21 cellular contexts compared by ENCODE assay signal in the genomic region with DNA sequence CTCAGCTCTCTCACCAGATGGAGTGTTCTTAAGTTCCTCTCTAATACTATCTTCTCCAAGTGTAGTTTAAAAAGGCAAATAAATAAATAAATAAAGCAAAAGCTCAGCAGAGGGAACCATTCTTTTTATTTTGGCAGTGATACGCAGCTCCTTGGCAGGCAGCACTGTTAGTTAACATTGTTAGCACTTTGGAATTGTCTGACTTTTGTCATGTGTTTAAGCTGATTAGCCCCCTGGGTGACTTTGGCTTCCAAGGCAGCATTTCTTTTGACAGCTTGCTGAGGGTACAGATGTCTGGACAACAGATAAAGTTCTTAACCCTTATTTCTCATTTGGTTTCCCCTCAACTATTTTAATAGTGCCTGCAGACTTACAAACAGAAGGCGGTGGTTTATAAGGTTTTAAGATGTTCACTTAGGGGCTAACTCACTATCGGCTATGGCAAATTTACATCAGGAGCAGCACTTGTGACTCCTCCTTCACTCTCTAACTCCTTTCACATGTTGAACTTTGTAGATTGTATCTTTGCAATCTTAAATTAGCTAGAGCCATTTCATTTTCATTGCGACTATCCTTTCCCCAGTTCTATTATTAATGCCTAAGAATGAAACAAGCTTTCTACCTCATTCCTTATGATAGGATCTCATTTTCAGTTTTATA.
DNase-seq lines count a peak whose midpoint lies in the region; ATAC-seq, FAIRE-seq and TF ChIP-seq lines count a peak whose summit lies in the region.
"Had no signal": no experiment of that assay in that cellular context is flagged by ENCODE, and none has a peak within 500 bp of the region (broad histone marks: within the 10 kb centered on the region; RNA-seq: fewer than 3 reads in every experiment).

No MANE protein-coding gene starts in this region.

- H3K4me2 ChIP-seq in neural progenitor cell: peak overlapping the region; percentile 58
- H3K4me2 ChIP-seq: KMS-11 had no signal

- H3K36me3 Mint-ChIP-seq in neural progenitor cell: no peaks in the 10 kb centered on the region
- H3K36me3 Mint-ChIP-seq in Caco-2 (ENCODE audit: insufficient read depth, unreplicated experiment): no peaks in the 10 kb centered on the region

- H3K9ac ChIP-seq in neural progenitor cell: no peak overlapping the region
- H3K9ac ChIP-seq: GM23248, KMS-11 had no signal

- no peaks in the 10 kb centered on the region for H3K9me3 ChIP-seq in heart left ventricle
- no peaks in the 10 kb centered on the region for H3K9me3 ChIP-seq in neural progenitor cell (ENCODE audit: low read depth)
- H3K9me3 ChIP-seq in Caco-2: no peaks in the 10 kb centered on the region
- H3K9me3 ChIP-seq: ascending aorta, Peyer's patch had no signal

- H3K27me3 Mint-ChIP-seq in neural progenitor cell (ENCODE audit: insufficient read depth, low read depth) (peaks cover 2% of the 10 kb centered on the region), Caco-2 (ENCODE audit: insufficient read depth, unreplicated experiment) (no peaks in the 10 kb centered on the region)
- H3K27me3 Mint-ChIP-seq: CD4-positive, alpha-beta T cell had no signal

- peak overlapping the region; percentile 6 to 82 (median 52) for H3K27ac ChIP-seq in heart left ventricle
- H3K27ac ChIP-seq in neural progenitor cell: no peak overlapping the region
- H3K27ac ChIP-seq: ascending aorta, GM23248, KMS-11, Peyer's patch had no signal

- DNase-seq in D721Med (ENCODE audit: insufficient read length, low spot score) (no peak), NCI-H69 (lab: John Stamatoyannopoulos, UW) (peak; percentile 45), heart left ventricle (peak in 4 of 5 donors; percentile 28 to 75 (median 70)), neural progenitor cell (ENCODE audit: low spot score) (peak; percentile 76), Caco-2 (no peak), NOMO-1 treated with DMSO at 0.1 percent for 48 hours (lab: John Stamatoyannopoulos, UW; ENCODE audit: unreplicated experiment) (no peak)
- DNase-seq: activated CD4-positive, CD25-positive, alpha-beta regulatory T cell; activated naive CD4-positive, alpha-beta T cell treated with anti-CD3 and anti-CD28 coated beads, Interleukin-2, amount 50 U/mL, for 16 hours; activated T-cell treated with anti-CD3 and anti-CD28 coated beads, Interleukin-2, amount 50 U/mL, for 72 hours; CD4-positive, alpha-beta T cell; DMS79 treated with DMSO at 0.1 percent for 48 hours; GM23248; NCI-H774; Peyer's patch had no signal

- intact Hi-C loops in heart left ventricle (cut with DNase I) (loop anchor here in 5 of 10 donors (2.0 to 10.0 kb wide), 4 partner anchors 136 to 148 kb away; no protein-coding TSS in a partner anchor), Caco-2 (cut with micrococcal nuclease; ENCODE audit: unreplicated experiment) (no loop called here)

- peaks cover 0 to 19% (median 12%) of the 10 kb centered on the region in 12 donors for H3K4me1 ChIP-seq in heart left ventricle
- peaks cover 27% of the 10 kb centered on the region for H3K4me1 ChIP-seq in neural progenitor cell
- no peaks in the 10 kb centered on the region for H3K4me1 ChIP-seq in Caco-2
- H3K4me1 ChIP-seq: ascending aorta, Peyer's patch had no signal

- H2AFZ ChIP-seq in neural progenitor cell (replicated peaks): no peak overlapping the region
- H2AFZ ChIP-seq: GM23248 had no signal

- H3K27me3 ChIP-seq in heart left ventricle: no peaks in the 10 kb centered on the region
- peaks cover 59% of the 10 kb centered on the region for H3K27me3 ChIP-seq in neural progenitor cell
- no peaks in the 10 kb centered on the region for H3K27me3 ChIP-seq in Caco-2 (replicated peaks; ENCODE audit: control insufficient read depth, insufficient read depth, low read length)
- H3K27me3 ChIP-seq: ascending aorta, Peyer's patch had no signal

- H3K36me3 ChIP-seq in heart left ventricle: no peaks in the 10 kb centered on the region
- H3K36me3 ChIP-seq in neural progenitor cell: no peaks in the 10 kb centered on the region
- no peaks in the 10 kb centered on the region for H3K36me3 ChIP-seq in Caco-2 (ENCODE audit: control insufficient read depth, insufficient read depth, low read length)
- H3K36me3 ChIP-seq: ascending aorta, Peyer's patch had no signal

- H3K27ac Mint-ChIP-seq in neural progenitor cell (peak overlapping the region; percentile 75), Caco-2 (ENCODE audit: unreplicated experiment) (no peak overlapping the region)
- H3K27ac Mint-ChIP-seq: activated T-cell treated with anti-CD3 and anti-CD28 coated beads, Interleukin-2, amount 50 U/mL, for 72 hours; CD4-positive, alpha-beta T cell had no signal

- 6 to 14% (median 10%) methylated on average over 4 of the region's 4 CpGs for WGBS in heart left ventricle, 4 donors

- FAIRE-seq in D721Med (lab: Jason Lieb, UNC): peak; percentile 44
- FAIRE-seq: endometrium, keratinocyte had no signal

- TF ChIP-seq POLR2A in heart left ventricle (IDR thresholded peaks at IDR 0.05): no peak

- no TSS peak for BruUV-seq in Caco-2 (replicated peaks; lab: Mats Ljungman, UMichigan)

- TF ChIP-seq CTCF in D721Med (IDR thresholded peaks at IDR 0.05; ENCODE audit: insufficient read depth, missing control alignments) (no peak), heart left ventricle (IDR thresholded peaks at IDR 0.05) (no peak), neural progenitor cell (IDR thresholded peaks at IDR 0.05) (no peak), Caco-2 (IDR thresholded peaks at IDR 0.05; ENCODE audit: insufficient read depth in 1 of 2, low read depth in 1 of 2, low read length in 1 of 2, severe bottlenecking in 1 of 2, unreplicated experiment in 1 of 2) (no peak)

- H3K4me3 Mint-ChIP-seq in neural progenitor cell: peak overlapping the region; percentile 27
- H3K4me3 Mint-ChIP-seq in Caco-2 (ENCODE audit: unreplicated experiment): no peak overlapping the region
- H3K4me3 Mint-ChIP-seq: activated T-cell treated with anti-CD3 and anti-CD28 coated beads, Interleukin-2, amount 50 U/mL, for 72 hours; CD4-positive, alpha-beta T cell; neural crest cell had no signal

- no peaks in the 10 kb centered on the region for H3K9me3 Mint-ChIP-seq in neural progenitor cell
- no peaks in the 10 kb centered on the region for H3K9me3 Mint-ChIP-seq in Caco-2 (ENCODE audit: unreplicated experiment)
- H3K9me3 Mint-ChIP-seq: neural crest cell had no signal

- H3K4me3 ChIP-seq in heart left ventricle: peak overlapping the region in 3 of 12 donors; percentile 0 to 17 (median 1)
- no peak overlapping the region for H3K4me3 ChIP-seq in neural progenitor cell
- H3K4me3 ChIP-seq in Caco-2 (ENCODE audit: low read depth, low read length): no peak overlapping the region
- H3K4me3 ChIP-seq: ascending aorta, GM23248, Peyer's patch had no signal

- peaks cover 15% of the 10 kb centered on the region for H3F3A ChIP-seq in neural progenitor cell (ENCODE audit: low read depth)

- H3K4me1 Mint-ChIP-seq in neural progenitor cell (peaks cover 39% of the 10 kb centered on the region), Caco-2 (ENCODE audit: low read depth, unreplicated experiment) (no peaks in the 10 kb centered on the region)

- CTCF ChIA-PET in Caco-2 (lab: Charles Lee): no interaction called here

- H3K79me2 ChIP-seq in neural progenitor cell (ENCODE audit: low read depth): no peaks in the 10 kb centered on the region

- POLR2A ChIA-PET in Caco-2 (lab: Charles Lee): no interaction called here

- H4K20me1 ChIP-seq in neural progenitor cell (ENCODE audit: low read depth): peaks cover 14% of the 10 kb centered on the region

- ATAC-seq in heart left ventricle (peak; percentile 85 to 95 (median 89)), esophagus mucosa (no peak), GM18511 (IDR thresholded peaks at IDR 0.05; ENCODE audit: unreplicated experiment) (no peak)
- ATAC-seq: activated T-cell treated with anti-CD3 and anti-CD28 coated beads, Interleukin-2, amount 50 U/mL, for 72 hours had no signal

Comparison
In these comparisons a context has a peak if more than half of its experiments do, and no peak if none do; other contexts are left out.
1. DNase-seq: peak in NCI-H69 (single experiment), heart left ventricle (4 of 5) and neural progenitor cell (single experiment); none in D721Med (single experiment), Caco-2 (0 of 2) and NOMO-1 treated with DMSO at 0.1 percent for 48 hours (single experiment).
2. ATAC-seq: peak in heart left ventricle (4 of 4); none in esophagus mucosa (single experiment) and GM18511 (single experiment).